8 cellular contexts compared by ENCODE assay signal in the genomic region with DNA sequence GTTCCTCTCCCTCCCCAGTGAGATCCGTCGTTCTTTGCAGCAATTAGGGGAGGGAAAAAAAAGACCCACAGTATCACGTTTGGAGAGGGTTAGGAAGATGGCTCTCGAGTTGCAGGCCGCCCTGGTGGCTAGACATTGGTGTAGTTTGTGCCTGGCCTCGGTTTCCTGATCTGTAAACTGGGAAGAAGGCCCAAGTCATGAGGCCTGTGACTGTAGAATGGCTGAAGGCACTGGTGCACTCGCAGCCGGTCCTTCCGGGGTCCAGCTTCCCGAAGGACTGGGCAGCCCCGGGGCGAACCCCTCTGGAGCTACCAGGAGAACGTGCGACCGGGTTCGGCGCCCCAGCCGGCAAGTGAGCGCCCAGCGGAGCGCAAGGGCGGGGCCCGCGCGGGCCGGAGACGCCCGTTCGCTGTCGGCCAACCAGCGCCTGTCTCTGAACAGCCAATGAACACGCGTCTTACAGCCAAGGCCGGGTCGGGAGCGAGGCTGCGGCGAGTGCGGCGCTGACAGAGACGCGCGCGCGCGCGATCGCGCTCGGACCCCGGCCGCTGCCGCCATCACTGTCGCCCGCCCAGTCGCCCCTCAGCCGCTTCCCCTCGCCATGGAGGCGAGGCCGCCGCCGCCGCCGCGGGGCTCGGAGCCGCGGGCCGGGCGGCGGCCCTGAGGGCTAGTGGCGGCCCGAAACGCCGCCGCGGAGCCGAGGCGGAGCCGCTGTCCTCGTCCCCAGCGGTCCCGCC. TPM values are rescaled to one million over a fixed set of nuclear protein-coding genes. Genes with fewer than 3 reads are reported as not detected.
DNase-seq lines count a peak whose midpoint lies in the region; ATAC-seq and TF ChIP-seq lines count a peak whose summit lies in the region.

A gene with protein sequence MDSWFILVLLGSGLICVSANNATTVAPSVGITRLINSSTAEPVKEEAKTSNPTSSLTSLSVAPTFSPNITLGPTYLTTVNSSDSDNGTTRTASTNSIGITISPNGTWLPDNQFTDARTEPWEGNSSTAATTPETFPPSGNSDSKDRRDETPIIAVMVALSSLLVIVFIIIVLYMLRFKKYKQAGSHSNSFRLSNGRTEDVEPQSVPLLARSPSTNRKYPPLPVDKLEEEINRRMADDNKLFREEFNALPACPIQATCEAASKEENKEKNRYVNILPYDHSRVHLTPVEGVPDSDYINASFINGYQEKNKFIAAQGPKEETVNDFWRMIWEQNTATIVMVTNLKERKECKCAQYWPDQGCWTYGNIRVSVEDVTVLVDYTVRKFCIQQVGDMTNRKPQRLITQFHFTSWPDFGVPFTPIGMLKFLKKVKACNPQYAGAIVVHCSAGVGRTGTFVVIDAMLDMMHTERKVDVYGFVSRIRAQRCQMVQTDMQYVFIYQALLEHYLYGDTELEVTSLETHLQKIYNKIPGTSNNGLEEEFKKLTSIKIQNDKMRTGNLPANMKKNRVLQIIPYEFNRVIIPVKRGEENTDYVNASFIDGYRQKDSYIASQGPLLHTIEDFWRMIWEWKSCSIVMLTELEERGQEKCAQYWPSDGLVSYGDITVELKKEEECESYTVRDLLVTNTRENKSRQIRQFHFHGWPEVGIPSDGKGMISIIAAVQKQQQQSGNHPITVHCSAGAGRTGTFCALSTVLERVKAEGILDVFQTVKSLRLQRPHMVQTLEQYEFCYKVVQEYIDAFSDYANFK (plus strand): TSS at position 472 of the 737 bp plus-strand sequence. CDS start 90,797 bp downstream, outside the sequence.

- H3K27me3 ChIP-seq in hepatocyte = no peaks in the 10 kb centered on the region

- no peaks in the 10 kb centered on the region for H3K9me3 ChIP-seq in hepatocyte (ENCODE audit: low read depth)

- in situ Hi-C loops in astrocyte of the cerebellum (cut with HindIII; ENCODE audit: low sequenced_read_pairs) = no loop called here

- H3K27ac ChIP-seq in hepatocyte = peak within 1 kb of the TSS; percentile 63

- no peaks in the 10 kb centered on the region for H3K36me3 ChIP-seq in hepatocyte (replicated peaks; ENCODE audit: insufficient read depth, low read depth)

- peaks cover 21% of the 10 kb centered on the region for H3K4me1 ChIP-seq in hepatocyte (ENCODE audit: insufficient read depth)

- no peak for TF ChIP-seq CTCF in astrocyte of the cerebellum (IDR thresholded peaks at IDR 0.05; ENCODE audit: low read depth, low read length, missing control alignments)
- TF ChIP-seq CTCF in hepatocyte (IDR thresholded peaks at IDR 0.05; ENCODE audit: poor library complexity) = no peak

- H2AFZ ChIP-seq in hepatocyte = peak within 1 kb of the TSS; percentile 85

- ATAC-seq in GM18508 (IDR thresholded peaks at IDR 0.05; ENCODE audit: insufficient read depth, unreplicated experiment) (peak; percentile 45), HG02973 (IDR thresholded peaks at IDR 0.05; ENCODE audit: unreplicated experiment) (peak; percentile 89)

- H3K4me2 ChIP-seq in hepatocyte = peak within 1 kb of the TSS; percentile 95

- peaks cover 7% of the 10 kb centered on the region for H4K20me1 ChIP-seq in hepatocyte (ENCODE audit: insufficient read depth, poor library complexity, severe bottlenecking)

- H3K79me2 ChIP-seq in hepatocyte = peaks cover 46% of the 10 kb centered on the region

- DNase-seq in NCI-H2029 (lab: John Stamatoyannopoulos, UW) (peak; percentile 78), T-helper 9 cell (peak; percentile 86), astrocyte of the cerebellum (ENCODE audit: low read depth) (peak; percentile 62), hepatocyte (ENCODE audit: low spot score) (peak; percentile 95), retina (peak; percentile 96), cortex of kidney (lab: John Stamatoyannopoulos, UW) (no peak)

- WGBS in hepatocyte (ENCODE audit: low lambda C conversion rate, missing lambda C conversion rate) = under 1% methylated on average over 50 of the region's 83 CpGs

- peak within 1 kb of the TSS; percentile 72 for H3K4me3 ChIP-seq in astrocyte of the cerebellum (ENCODE audit: low read depth, low read length)
- peak within 1 kb of the TSS; percentile 94 for H3K4me3 ChIP-seq in hepatocyte

- no peaks in the 10 kb centered on the region for H3K9me2 ChIP-seq in hepatocyte (replicated peaks; ENCODE audit: insufficient read depth)

RNA-seq across cellular contexts. Expression of the gene that starts here (rescaled TPM):
- 51.8 and 54.7 TPM in 2 replicates for total RNA-seq in hepatocyte
- polyA plus RNA-seq in hepatocyte = 36.7 and 45.1 TPM in 2 replicates
